1 cellular context compared by ENCODE assay signal in genomic region chr3:19229086-19229485, GRCh38.
TF ChIP-seq lines count a peak whose summit lies in the region.

No MANE protein-coding gene starts in this region.

TF ChIP-seq in GM12878, 131 proteins besides CTCF, POLR2A, EP300 and RAD21 (continued from another document):
- TF ChIP-seq E2F4 (IDR thresholded peaks at IDR 0.05; ENCODE audit: low read depth, low read length), result no peak
